Comparison of ENCODE assay signal across 8 cellular contexts in the genomic region with DNA sequence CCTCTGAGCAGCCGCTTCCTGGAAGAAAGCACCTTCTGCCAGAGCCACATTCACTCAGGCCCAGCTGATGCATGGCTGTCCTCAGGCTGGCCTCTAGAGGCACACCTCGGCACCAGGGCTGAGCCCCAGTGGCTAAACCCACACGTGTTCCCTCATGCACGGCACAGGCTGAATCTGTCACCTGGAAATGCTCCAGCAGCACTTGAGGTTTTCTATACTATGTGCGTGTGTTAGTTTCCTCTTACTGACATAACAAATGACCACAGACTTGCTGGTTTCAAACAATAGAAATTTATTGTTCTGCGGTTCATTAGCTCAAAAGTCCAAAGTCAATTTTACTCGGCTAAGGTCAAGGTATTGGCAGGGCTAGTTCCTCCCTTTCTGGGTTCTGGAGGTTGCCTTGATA.
DNase-seq lines count a peak whose midpoint lies in the region; ATAC-seq, FAIRE-seq and TF ChIP-seq lines count a peak whose summit lies in the region.

No MANE protein-coding gene starts in this region.

- H3K4me1 Mint-ChIP-seq in Calu3 (ENCODE audit: low read depth, unreplicated experiment) (no peaks in the 10 kb centered on the region), progenitor cell of endocrine pancreas (ENCODE audit: low read depth) (peaks cover 4% of the 10 kb centered on the region)
- no peaks in the 10 kb centered on the region for H3K4me1 Mint-ChIP-seq in CD8-positive, alpha-beta T cell (ENCODE audit: low read depth)

- H3K9me3 Mint-ChIP-seq in Calu3 (ENCODE audit: low read depth, unreplicated experiment) (no peaks in the 10 kb centered on the region), progenitor cell of endocrine pancreas (ENCODE audit: low read depth) (no peaks in the 10 kb centered on the region)
- H3K9me3 Mint-ChIP-seq in CD8-positive, alpha-beta T cell = no peaks in the 10 kb centered on the region

- H3K27me3 ChIP-seq in bronchial epithelial cell (ENCODE audit: control insufficient read depth, insufficient read depth, low read length) = no peaks in the 10 kb centered on the region
- H3K27me3 ChIP-seq in CD8-positive, alpha-beta T cell (ENCODE audit: insufficient read depth, low read length) = no peaks in the 10 kb centered on the region

- BruUV-seq in Calu3 (replicated peaks; lab: Mats Ljungman, UMichigan) = no TSS peak

- DNase-seq in Calu3 (peak; percentile 46), NB4 (ENCODE audit: low read depth) (peak; percentile 17), bronchial epithelial cell (ENCODE audit: low read depth) (peak; percentile 55), progenitor cell of endocrine pancreas (ENCODE audit: low spot score, unreplicated experiment) (peak; percentile 29), OCI-M2 (lab: John Stamatoyannopoulos, UW; ENCODE audit: unreplicated experiment) (no peak)
- DNase-seq in CD8-positive, alpha-beta T cell = no peak

- H3K4me3 Mint-ChIP-seq in Calu3 (ENCODE audit: low read depth, unreplicated experiment) (no peak overlapping the region), progenitor cell of endocrine pancreas (ENCODE audit: low read depth) (no peak overlapping the region)
- no peak overlapping the region for H3K4me3 Mint-ChIP-seq in CD8-positive, alpha-beta T cell

- H3K36me3 Mint-ChIP-seq in Calu3 (ENCODE audit: insufficient read depth, unreplicated experiment) (no peaks in the 10 kb centered on the region), progenitor cell of endocrine pancreas (ENCODE audit: insufficient read depth) (no peaks in the 10 kb centered on the region)
- H3K36me3 Mint-ChIP-seq in CD8-positive, alpha-beta T cell = no peaks in the 10 kb centered on the region

- ATAC-seq in GM18517 (IDR thresholded peaks at IDR 0.05; ENCODE audit: unreplicated experiment) (peak; percentile 91), HG02798 (IDR thresholded peaks at IDR 0.05; ENCODE audit: poor library complexity, unreplicated experiment) (peak; percentile 98)
- no peak for ATAC-seq in CD8-positive, alpha-beta T cell

- no peaks in the 10 kb centered on the region for H3K36me3 ChIP-seq in bronchial epithelial cell (ENCODE audit: control insufficient read depth, insufficient read depth, low read length)
- no peaks in the 10 kb centered on the region for H3K36me3 ChIP-seq in CD8-positive, alpha-beta T cell (ENCODE audit: insufficient read depth, low read length)

- no peak for TF ChIP-seq POLR2A in NB4 (IDR thresholded peaks at IDR 0.05; ENCODE audit: extremely low read depth, insufficient read length)

- intact Hi-C loops in Calu3 (cut with micrococcal nuclease; ENCODE audit: unreplicated experiment) = no loop called here
- intact Hi-C loops in CD8-positive, alpha-beta T cell (cut with DNase I, micrococcal nuclease) = no loop called here

- no peak overlapping the region for H3K27ac Mint-ChIP-seq in Calu3 (ENCODE audit: unreplicated experiment)
- no peak overlapping the region for H3K27ac Mint-ChIP-seq in progenitor cell of endocrine pancreas
- no peak overlapping the region for H3K27ac Mint-ChIP-seq in CD8-positive, alpha-beta T cell

- H3K4me1 ChIP-seq in CD8-positive, alpha-beta T cell (ENCODE audit: insufficient read depth, low read length) = no peaks in the 10 kb centered on the region

- CTCF ChIA-PET in Calu3 (lab: Charles Lee) = no interaction called here
- CTCF ChIA-PET in CD8-positive, alpha-beta T cell (lab: Charles Lee) = interaction anchor here (0.9 kb wide), 1 partner anchor 19 kb away, joined by 3 read pairs; no protein-coding TSS in a partner anchor

- H3K4me3 ChIP-seq in NB4 (ENCODE audit: low read depth, low read length) = no peak overlapping the region
- H3K4me3 ChIP-seq in bronchial epithelial cell (ENCODE audit: low read depth, low read length) = no peak overlapping the region
- no peak overlapping the region for H3K4me3 ChIP-seq in CD8-positive, alpha-beta T cell (ENCODE audit: low read depth, low read length)

- no peak for TF ChIP-seq CTCF in Calu3 (IDR thresholded peaks at IDR 0.05; ENCODE audit: unreplicated experiment)
- peak; percentile 18 for TF ChIP-seq CTCF in NB4 (IDR thresholded peaks at IDR 0.05; ENCODE audit: low read depth, low read length)
- TF ChIP-seq CTCF in bronchial epithelial cell (IDR thresholded peaks at IDR 0.05; ENCODE audit: insufficient read depth, low read length, severe bottlenecking) = peak; percentile 58
- TF ChIP-seq CTCF in progenitor cell of endocrine pancreas (IDR thresholded peaks at IDR 0.05; ENCODE audit: unreplicated experiment) = peak; percentile 62
- no peak for TF ChIP-seq CTCF in CD8-positive, alpha-beta T cell (IDR thresholded peaks at IDR 0.05)

- POLR2A ChIA-PET in CD8-positive, alpha-beta T cell (lab: Charles Lee) = no interaction called here

- H3K27ac ChIP-seq in CD8-positive, alpha-beta T cell (ENCODE audit: low read depth, low read length) = no peak overlapping the region

- H3K9me3 ChIP-seq in CD8-positive, alpha-beta T cell (ENCODE audit: low read length) = no peaks in the 10 kb centered on the region

- FAIRE-seq in bronchial epithelial cell (lab: Jason Lieb, UNC) = no peak

- peaks cover 30% of the 10 kb centered on the region for H3K27me3 Mint-ChIP-seq in Calu3 (ENCODE audit: unreplicated experiment)
- peaks cover 2% of the 10 kb centered on the region for H3K27me3 Mint-ChIP-seq in progenitor cell of endocrine pancreas
- peaks cover 17% of the 10 kb centered on the region for H3K27me3 Mint-ChIP-seq in CD8-positive, alpha-beta T cell (ENCODE audit: low read depth)

Comparison
In these comparisons a context has a peak if more than half of its experiments do, and no peak if none do; other contexts are left out.
1. DNase-seq: peak in Calu3 (single experiment), NB4 (single experiment), bronchial epithelial cell (single experiment) and progenitor cell of endocrine pancreas (single experiment); none in CD8-positive, alpha-beta T cell (0 of 7) and OCI-M2 (single experiment).
2. CTCF ChIP-seq: peak in NB4 (single experiment), bronchial epithelial cell (single experiment) and progenitor cell of endocrine pancreas (single experiment); none in Calu3 (single experiment) and CD8-positive, alpha-beta T cell (single experiment).